Comparison of ENCODE assay signal across 35 cellular contexts in genomic region chr12:114898159-114898558, GRCh38.
"Had no signal": no experiment of that assay in that cellular context is flagged by ENCODE, and none has a peak within 500 bp of the region (broad histone marks: within the 10 kb centered on the region; RNA-seq: fewer than 3 reads in every experiment).

No MANE protein-coding gene starts in this region.

- H3K27me3 Mint-ChIP-seq: activated B cell treated with CpG ODN at 0.5 μM for 24 hours; activated CD4-positive, alpha-beta memory T cell treated with anti-CD3 and anti-CD28 coated beads for 36 hours; activated CD4-positive, alpha-beta T cell treated with anti-CD3 and anti-CD28 coated beads, Interleukin-2, amount 10 ng/mL, durations not matched to agents 24 days and 14 days; activated CD8-positive, alpha-beta T cell treated with anti-CD3 and anti-CD28 coated beads for 36 hours; activated T-helper 17 cell treated with anti-CD3 and anti-CD28 coated beads, Interleukin-2, amount 50 U/mL, for 72 hours; central memory CD8-positive, alpha-beta T cell had no signal

- H3K4me1 ChIP-seq: ascending aorta had no signal

- H3K27me3 ChIP-seq: ascending aorta, cardiac muscle cell had no signal

- H3K27ac Mint-ChIP-seq: activated B cell treated with CpG ODN at 0.5 μM for 24 hours; activated CD4-positive, alpha-beta memory T cell treated with anti-CD3 and anti-CD28 coated beads for 36 hours; activated CD4-positive, alpha-beta T cell treated with anti-CD3 and anti-CD28 coated beads, Interleukin-2, amount 10 ng/mL, durations not matched to agents 24 days and 14 days; activated CD8-positive, alpha-beta T cell treated with anti-CD3 and anti-CD28 coated beads for 36 hours; activated naive CD4-positive, alpha-beta T cell treated with anti-CD3 and anti-CD28 coated beads for 36 hours; activated naive CD4-positive, alpha-beta T cell treated with anti-CD3 and anti-CD28 coated beads, Interleukin-2, amount 50 U/mL, for 72 hours; activated naive CD8-positive, alpha-beta T cell treated with anti-CD3 and anti-CD28 coated beads for 36 hours; activated T-cell treated with anti-CD3 and anti-CD28 coated beads, Interleukin-2, amount 50 U/mL, for 72 hours; activated T-helper 1 cell treated with anti-CD3 and anti-CD28 coated beads, Interleukin-12 subunit alpha, Interleukin-12 subunit beta, Interleukin-2, Interleukin-4 antibody, amounts not matched to agents 30 ng/mL and 10 ng/mL and 1 ng/mL, durations not matched to agents 14 hours and 24 hours and 36 hours; activated T-helper 17 cell treated with anti-CD3 and anti-CD28 coated beads, Interleukin-2, amount 50 U/mL, for 72 hours; brain; T-helper 1 cell treated with Interleukin-12 subunit alpha and Interleukin-12 subunit beta and Interleukin-4 antibody, amounts not matched to agents 30 μg/mL and 1 μg/mL, for 36 hours; T-helper 2 cell treated with Interferon-gamma antibody and Interleukin-4, amounts not matched to agents 5 μg/mL and 100 μg/mL, for 36 hours had no signal

- H3K36me3 Mint-ChIP-seq: activated CD4-positive, alpha-beta memory T cell treated with anti-CD3 and anti-CD28 coated beads for 36 hours; activated naive CD8-positive, alpha-beta T cell treated with anti-CD3 and anti-CD28 coated beads for 36 hours; brain had no signal

- H3K27ac ChIP-seq: ascending aorta, cardiac muscle cell, VCaP had no signal

- H3K4me3 ChIP-seq: ascending aorta, cardiac muscle cell had no signal

- ATAC-seq: activated CD8-positive, alpha-beta T cell treated with anti-CD3 and anti-CD28 coated beads for 36 hours; activated naive CD4-positive, alpha-beta T cell treated with anti-CD3 and anti-CD28 coated beads, Interleukin-2, amount 50 U/mL, for 72 hours; activated T-cell treated with anti-CD3 and anti-CD28 coated beads, Interleukin-2, amount 50 U/mL, for 4 hours; activated T-cell treated with anti-CD3 and anti-CD28 coated beads, Interleukin-2, amount 50 U/mL, for 72 hours; activated T-helper 17 cell treated with anti-CD3 and anti-CD28 coated beads, Interleukin-2, amount 50 U/mL, for 72 hours had no signal

- H3K9me3 ChIP-seq: ascending aorta had no signal

- H3K4me3 Mint-ChIP-seq: activated B cell treated with CpG ODN at 0.5 μM for 24 hours; activated CD4-positive, alpha-beta memory T cell treated with anti-CD3 and anti-CD28 coated beads for 36 hours; activated CD4-positive, alpha-beta T cell treated with anti-CD3 and anti-CD28 coated beads, Interleukin-2, amount 10 ng/mL, durations not matched to agents 24 days and 14 days; activated CD8-positive, alpha-beta T cell treated with anti-CD3 and anti-CD28 coated beads for 36 hours; activated naive CD4-positive, alpha-beta T cell treated with anti-CD3 and anti-CD28 coated beads for 36 hours; activated naive CD8-positive, alpha-beta T cell treated with anti-CD3 and anti-CD28 coated beads for 36 hours; activated T-cell treated with anti-CD3 and anti-CD28 coated beads, Interleukin-2, amount 50 U/mL, for 4 hours; activated T-cell treated with anti-CD3 and anti-CD28 coated beads, Interleukin-2, amount 50 U/mL, for 72 hours; activated T-helper 1 cell treated with anti-CD3 and anti-CD28 coated beads, Interleukin-12 subunit alpha, Interleukin-12 subunit beta, Interleukin-2, Interleukin-4 antibody, amounts not matched to agents 30 ng/mL and 10 ng/mL and 1 ng/mL, durations not matched to agents 14 hours and 24 hours and 36 hours; activated T-helper 17 cell treated with anti-CD3 and anti-CD28 coated beads, Interleukin-2, amount 50 U/mL, for 72 hours; brain; central memory CD8-positive, alpha-beta T cell; T-helper 1 cell treated with Interleukin-12 subunit alpha and Interleukin-12 subunit beta and Interleukin-4 antibody, amounts not matched to agents 30 μg/mL and 1 μg/mL, for 36 hours; T-helper 2 cell treated with Interferon-gamma antibody and Interleukin-4, amounts not matched to agents 5 μg/mL and 100 μg/mL, for 36 hours had no signal

- H3K4me1 Mint-ChIP-seq: activated B cell treated with CpG ODN at 0.5 μM for 24 hours; activated CD4-positive, alpha-beta T cell treated with anti-CD3 and anti-CD28 coated beads, Interleukin-2, amount 10 ng/mL, durations not matched to agents 24 days and 14 days; activated naive CD8-positive, alpha-beta T cell treated with anti-CD3 and anti-CD28 coated beads for 36 hours; activated T-helper 17 cell treated with anti-CD3 and anti-CD28 coated beads, Interleukin-2, amount 50 U/mL, for 72 hours; brain; central memory CD8-positive, alpha-beta T cell had no signal

- H3K9me3 Mint-ChIP-seq: activated B cell treated with CpG ODN at 0.5 μM for 24 hours; activated CD8-positive, alpha-beta T cell treated with anti-CD3 and anti-CD28 coated beads for 36 hours; brain; central memory CD8-positive, alpha-beta T cell had no signal

- H3K36me3 ChIP-seq: ascending aorta, cardiac muscle cell had no signal

- DNase-seq: activated B cell treated with CpG ODN at 0.5 μM for 24 hours; activated CD4-positive, alpha-beta memory T cell treated with anti-CD3 and anti-CD28 coated beads for 36 hours; activated CD4-positive, alpha-beta T cell treated with anti-CD3 and anti-CD28 coated beads for 4 hours; activated CD4-positive, alpha-beta T cell treated with anti-CD3 and anti-CD28 coated beads, Interleukin-2, amount 10 ng/mL, durations not matched to agents 24 days and 14 days; activated CD4-positive, alpha-beta T cell treated with anti-CD3 and anti-CD28 coated beads, Interleukin-2, amount 50 U/mL, for 1 hour; activated CD4-positive, alpha-beta T cell treated with anti-CD3 and anti-CD28 coated beads, Interleukin-2, amount 50 U/mL, for 4 hours; activated CD4-positive, CD25-positive, alpha-beta regulatory T cell treated with anti-CD3 and anti-CD28 coated beads, Interleukin-2, amount 50 U/mL, for 72 hours; activated CD8-positive, alpha-beta memory T cell treated with anti-CD3 and anti-CD28 coated beads, Interleukin-2, amount 50 U/mL, for 4 hours; activated CD8-positive, alpha-beta T cell treated with anti-CD3 and anti-CD28 coated beads for 36 hours; activated effector memory CD4-positive, alpha-beta T cell treated with anti-CD3 and anti-CD28 coated beads, Interleukin-2, amount 50 U/mL, for 16 hours; activated gamma-delta T cell treated with Interleukin-2 at 50 U/mL for 16 hours; activated naive CD4-positive, alpha-beta T cell; activated naive CD4-positive, alpha-beta T cell treated with anti-CD3 and anti-CD28 coated beads for 36 hours; activated naive CD4-positive, alpha-beta T cell treated with anti-CD3 and anti-CD28 coated beads, Interleukin-2, amount 50 U/mL, for 16 hours; activated naive CD8-positive, alpha-beta T cell treated with anti-CD3 and anti-CD28 coated beads for 36 hours; activated T-cell treated with anti-CD3 and anti-CD28 coated beads for 4 hours; activated T-cell treated with anti-CD3 and anti-CD28 coated beads, Interleukin-2, amount 50 U/mL, for 1 hour; activated T-cell treated with anti-CD3 and anti-CD28 coated beads, Interleukin-2, amount 50 U/mL, for 4 hours; activated T-cell treated with anti-CD3 and anti-CD28 coated beads, Interleukin-2, amount 50 U/mL, for 72 hours; amygdala; anterior cingulate cortex; caudate nucleus; T-helper 1 cell; T-helper 2 cell; T-helper 9 cell had no signal
